11 cellular contexts compared by ENCODE assay signal in genomic region chr2:30178618-30179404, GRCh38. TPM values are rescaled to one million over a fixed set of nuclear protein-coding genes. Genes with fewer than 3 reads are reported as not detected.
DNase-seq lines count a peak whose midpoint lies in the region; ATAC-seq, FAIRE-seq and TF ChIP-seq lines count a peak whose summit lies in the region.
"Had no signal": no experiment of that assay in that cellular context is flagged by ENCODE, and none has a peak within 500 bp of the region (broad histone marks: within the 10 kb centered on the region; RNA-seq: fewer than 3 reads in every experiment).

No MANE protein-coding gene starts in this region.

- FAIRE-seq in GM19239 (lab: Jason Lieb, UNC) = no peak

- no peaks in the 10 kb centered on the region for H3K9me3 ChIP-seq in SJCRH30 (replicated peaks)
- H3K9me3 ChIP-seq in gastroesophageal sphincter = no peaks in the 10 kb centered on the region
- no peaks in the 10 kb centered on the region for H3K9me3 ChIP-seq in ovary

- H3K36me3 ChIP-seq in SJCRH30 = no peaks in the 10 kb centered on the region
- no peaks in the 10 kb centered on the region for H3K36me3 ChIP-seq in gastroesophageal sphincter
- no peaks in the 10 kb centered on the region for H3K36me3 ChIP-seq in ovary

- TF ChIP-seq CTCF in gastroesophageal sphincter (IDR thresholded peaks at IDR 0.05) (no peak), ovary (IDR thresholded peaks at IDR 0.05) (no peak), GM13976 (IDR thresholded peaks at IDR 0.05; ENCODE audit: borderline replicate concordance, control extremely low read depth, extremely low read depth, insufficient read depth, missing control alignments) (no peak), coronary artery (IDR thresholded peaks at IDR 0.05) (no peak)

- WGBS in gastroesophageal sphincter (ENCODE audit: low coverage in 1 of 2), 2 donors = 45 to 50% methylated on average over 11 of the region's 11 CpGs
- WGBS in ovary, 3 donors = 7 to 11% (median 7%) methylated on average over 11 of the region's 11 CpGs

- no peaks in the 10 kb centered on the region for H3K9me3 Mint-ChIP-seq in naive thymus-derived CD8-positive, alpha-beta T cell

- POLR2A ChIA-PET in naive thymus-derived CD8-positive, alpha-beta T cell (lab: Charles Lee) = no interaction called here

- H3K27ac ChIP-seq in SJCRH30 (no peak overlapping the region), gastroesophageal sphincter (peak overlapping the region in 3 of 4 donors; percentile 56 to 72 (median 60)), ovary (no peak overlapping the region), coronary artery (peak overlapping the region in 1 of 2 donors; percentile 71)

- H3K36me3 Mint-ChIP-seq in naive thymus-derived CD8-positive, alpha-beta T cell = no peaks in the 10 kb centered on the region
- H3K36me3 Mint-ChIP-seq: CD4-positive, CD25-positive, alpha-beta regulatory T cell had no signal

- DNase-seq in AG20443 (ENCODE audit: low spot score) = peak; percentile 88
- peak; percentile 50 to 61 for DNase-seq in SJCRH30
- peak; percentile 50 to 92 (median 84) for DNase-seq in ovary
- DNase-seq in GM13976 (ENCODE audit: low spot score) = no peak
- no peak for DNase-seq in GM19239 (ENCODE audit: insufficient read length, low spot score)
- no peak for DNase-seq in coronary artery (ENCODE audit: low spot score)
- DNase-seq in naive thymus-derived CD8-positive, alpha-beta T cell = no peak
- DNase-seq: activated CD4-positive, alpha-beta T cell treated with anti-CD3 and anti-CD28 coated beads for 1 hour; KG1 had no signal

- in situ Hi-C loops in GM13976 (cut with MboI; ENCODE audit: low sequenced_read_pairs, unreplicated experiment) = no loop called here

- ATAC-seq in gastroesophageal sphincter = peak; percentile 94
- no peak for ATAC-seq in naive thymus-derived CD8-positive, alpha-beta T cell

- peaks cover 0 to 5% (median 0%) of the 10 kb centered on the region in 4 donors for H3K4me1 Mint-ChIP-seq in naive thymus-derived CD8-positive, alpha-beta T cell

- H3K27me3 Mint-ChIP-seq in naive thymus-derived CD8-positive, alpha-beta T cell = no peaks in the 10 kb centered on the region

- H3K27ac Mint-ChIP-seq in naive thymus-derived CD8-positive, alpha-beta T cell = peak overlapping the region in 2 of 10 donors; percentile 35 to 39
- H3K27ac Mint-ChIP-seq: CD4-positive, CD25-positive, alpha-beta regulatory T cell had no signal

- TF ChIP-seq POLR2A in gastroesophageal sphincter (IDR thresholded peaks at IDR 0.05) = no peak
- no peak for TF ChIP-seq POLR2A in ovary (IDR thresholded peaks at IDR 0.05)

- H3K4me3 Mint-ChIP-seq in naive thymus-derived CD8-positive, alpha-beta T cell = no peak overlapping the region
- H3K4me3 Mint-ChIP-seq: CD4-positive, CD25-positive, alpha-beta regulatory T cell had no signal

- H3K4me1 ChIP-seq in SJCRH30 (peaks cover 10% of the 10 kb centered on the region), gastroesophageal sphincter (peaks cover 0 to 25% (median 0%) of the 10 kb centered on the region in 3 donors), ovary (ENCODE audit: insufficient read depth) (peaks cover 7% of the 10 kb centered on the region)

- TF ChIP-seq EP300 in gastroesophageal sphincter (IDR thresholded peaks at IDR 0.05) = no peak
- TF ChIP-seq EP300 in ovary (IDR thresholded peaks at IDR 0.05) = peak; percentile 98

- H3K4me3 ChIP-seq in SJCRH30 = no peak overlapping the region
- H3K4me3 ChIP-seq in gastroesophageal sphincter = no peak overlapping the region
- no peak overlapping the region for H3K4me3 ChIP-seq in ovary
- no peak overlapping the region for H3K4me3 ChIP-seq in coronary artery

- intact Hi-C loops in ovary (cut with DNase I) = no loop called here

- peaks cover 3% of the 10 kb centered on the region; the same call in 1 of the 2 replicates for H3K27me3 ChIP-seq in SJCRH30
- no peaks in the 10 kb centered on the region for H3K27me3 ChIP-seq in gastroesophageal sphincter
- H3K27me3 ChIP-seq in ovary = no peaks in the 10 kb centered on the region

RNA-seq across cellular contexts. Expression of gene YPEL5, which starts 32.0 kb away (rescaled TPM):
- 49.3 and 50.3 TPM in 2 replicates for total RNA-seq in SJCRH30 (2014; rRNA removed; shearing (Covaris generic))
- total RNA-seq in gastroesophageal sphincter = 100 to 1,000 TPM; 109 to 159 (median 136) TPM
- total RNA-seq in ovary = 100 to 1,000 TPM in 2 of 7 donors, 10 to 100 TPM in 5; 65.1 to 103 (median 81.6) TPM
- 10 to 100 TPM; 68.9 to 91.2 TPM for polyA plus RNA-seq in ovary
- total RNA-seq in naive thymus-derived CD8-positive, alpha-beta T cell = 100 to 1,000 TPM in 1 of 2 experiments, 10 to 100 TPM in 1; 99.8 to 106 TPM
- polyA plus RNA-seq in naive thymus-derived CD8-positive, alpha-beta T cell = 100 to 1,000 TPM in 2 of 3 donors, 10 to 100 TPM in 1; 88.3 to 155 (median 103) TPM

RNA-seq across cellular contexts. Expression of gene LBH, which starts 52.5 kb away (rescaled TPM):
- total RNA-seq in SJCRH30 (2014; rRNA removed; shearing (Covaris generic)) = 140 and 158 TPM in 2 replicates
- total RNA-seq in gastroesophageal sphincter (100 to 1,000 TPM in 3 of 4 donors, 10 to 100 TPM in 1; 62.3 to 509 (median 348) TPM), ovary (100 to 1,000 TPM in 5 of 7 donors, 10 to 100 TPM in 2; 50.4 to 260 (median 121) TPM)
- 10 to 100 TPM; 59.7 to 64.5 TPM for polyA plus RNA-seq in ovary
- 100 to 1,000 TPM; 537 to 573 TPM for total RNA-seq in naive thymus-derived CD8-positive, alpha-beta T cell
- polyA plus RNA-seq in naive thymus-derived CD8-positive, alpha-beta T cell = 100 to 1,000 TPM; 243 to 356 (median 307) TPM

Comparison
In these comparisons a context has a peak if more than half of its experiments do, and no peak if none do; other contexts are left out.
1. DNase-seq: peak in AG20443 (single experiment), SJCRH30 (2 of 2) and ovary (5 of 5); none in GM13976 (single experiment), GM19239 (single experiment), coronary artery (single experiment) and naive thymus-derived CD8-positive, alpha-beta T cell (0 of 10).
2. H3K27ac ChIP-seq: peak in gastroesophageal sphincter (3 of 4); none in SJCRH30 (single experiment) and ovary (0 of 2).